In genomic region chr1:49185455-49185980, GRCh38 we compare ENCODE assay signal across 22 cellular contexts.
"Had no signal": no experiment of that assay in that cellular context is flagged by ENCODE, and none has a peak within 500 bp of the region (broad histone marks: within the 10 kb centered on the region; RNA-seq: fewer than 3 reads in every experiment).

No MANE protein-coding gene starts in this region.

- ATAC-seq: gastrocnemius medialis, heart right ventricle, left colon, left lung, left ventricle myocardium superior, lower lobe of right lung, mucosa of descending colon had no signal

- H3K27me3 ChIP-seq: colonic mucosa, esophagus squamous epithelium, gastrocnemius medialis, heart right ventricle, left lung had no signal

- H3K36me3 ChIP-seq: colonic mucosa, esophagus squamous epithelium, gastrocnemius medialis, heart right ventricle, left lung, lower lobe of right lung had no signal

- H3K27ac ChIP-seq: colonic mucosa, esophagus squamous epithelium, gastrocnemius medialis, heart right ventricle, left lung, lower lobe of right lung had no signal

- H3K4me3 ChIP-seq: colonic mucosa, esophagus squamous epithelium, gastrocnemius medialis, heart right ventricle, left lung, lower lobe of right lung, mucosa of descending colon had no signal

- H3K9me3 ChIP-seq: colonic mucosa, esophagus squamous epithelium, gastrocnemius medialis, left lung, lower lobe of right lung had no signal

- H3K4me1 ChIP-seq: colonic mucosa, esophagus squamous epithelium, gastrocnemius medialis, heart right ventricle, left lung, lower lobe of right lung had no signal

- DNase-seq: cerebellar nuclear complex; colonic mucosa; cortex of kidney; effector CD4-positive, alpha-beta T cell; effector memory CD4-positive, alpha-beta T cell; esophagus squamous epithelium; foreskin fibroblast; foreskin melanocyte; gastrocnemius medialis; glutamatergic neuron; heart right ventricle; hippocampal formation; islet precursor cell; kidney; kidney glomerular epithelial cell; left colon; left lung; left ventricle myocardium superior; lower lobe of right lung; mesenchymal stem cell; mucosa of descending colon; naive B cell had no signal
